1 cellular context compared by ENCODE assay signal in genomic region chr15:38883987-38884386, GRCh38.
TF ChIP-seq lines count a peak whose summit lies in the region.

No MANE protein-coding gene starts in this region.

TF ChIP-seq in SK-N-SH, 30 proteins besides CTCF, POLR2A, EP300 and RAD21 (continued from another document):
- TF ChIP-seq IRF3 (IDR thresholded peaks at IDR 0.05; ENCODE audit: low read depth, low read length) (no peak), FOXJ3 (CRISPR knock-in tag; IDR thresholded peaks at IDR 0.05) (peak; percentile 97), TEAD4 (IDR thresholded peaks at IDR 0.05; ENCODE audit: borderline replicate concordance, insufficient read depth) (peak; percentile 99), FOSL2 (IDR thresholded peaks at IDR 0.05; ENCODE audit: borderline replicate concordance, low read depth) (peak; percentile 79; the same call in 1 of the 2 replicates), TCF12 (IDR thresholded peaks at IDR 0.05) (peak; percentile 100), RCOR1 (IDR thresholded peaks at IDR 0.05; ENCODE audit: low read length) (peak; percentile 96), FOXM1 (IDR thresholded peaks at IDR 0.05; ENCODE audit: low read depth) (peak; percentile 99), USF1 (IDR thresholded peaks at IDR 0.05; ENCODE audit: borderline replicate concordance, low read depth) (no peak), MEF2A (IDR thresholded peaks at IDR 0.05; ENCODE audit: borderline replicate concordance, low read depth) (peak; percentile 79), NFIC (IDR thresholded peaks at IDR 0.05; ENCODE audit: borderline replicate concordance) (peak; percentile 97), EZH2phosphoT487 (IDR thresholded peaks at IDR 0.05; ENCODE audit: borderline replicate concordance, low read depth) (no peak), USF2 (IDR thresholded peaks at IDR 0.05; ENCODE audit: borderline replicate concordance, low read depth, low read length) (no peak), NRF1 (IDR thresholded peaks at IDR 0.05; ENCODE audit: low read depth, low read length) (no peak), GATA2 (CRISPR knock-in tag; IDR thresholded peaks at IDR 0.05) (peak; percentile 98), GABPA (IDR thresholded peaks at IDR 0.05; ENCODE audit: low read depth) (peak; percentile 53)
